In the genomic region with DNA sequence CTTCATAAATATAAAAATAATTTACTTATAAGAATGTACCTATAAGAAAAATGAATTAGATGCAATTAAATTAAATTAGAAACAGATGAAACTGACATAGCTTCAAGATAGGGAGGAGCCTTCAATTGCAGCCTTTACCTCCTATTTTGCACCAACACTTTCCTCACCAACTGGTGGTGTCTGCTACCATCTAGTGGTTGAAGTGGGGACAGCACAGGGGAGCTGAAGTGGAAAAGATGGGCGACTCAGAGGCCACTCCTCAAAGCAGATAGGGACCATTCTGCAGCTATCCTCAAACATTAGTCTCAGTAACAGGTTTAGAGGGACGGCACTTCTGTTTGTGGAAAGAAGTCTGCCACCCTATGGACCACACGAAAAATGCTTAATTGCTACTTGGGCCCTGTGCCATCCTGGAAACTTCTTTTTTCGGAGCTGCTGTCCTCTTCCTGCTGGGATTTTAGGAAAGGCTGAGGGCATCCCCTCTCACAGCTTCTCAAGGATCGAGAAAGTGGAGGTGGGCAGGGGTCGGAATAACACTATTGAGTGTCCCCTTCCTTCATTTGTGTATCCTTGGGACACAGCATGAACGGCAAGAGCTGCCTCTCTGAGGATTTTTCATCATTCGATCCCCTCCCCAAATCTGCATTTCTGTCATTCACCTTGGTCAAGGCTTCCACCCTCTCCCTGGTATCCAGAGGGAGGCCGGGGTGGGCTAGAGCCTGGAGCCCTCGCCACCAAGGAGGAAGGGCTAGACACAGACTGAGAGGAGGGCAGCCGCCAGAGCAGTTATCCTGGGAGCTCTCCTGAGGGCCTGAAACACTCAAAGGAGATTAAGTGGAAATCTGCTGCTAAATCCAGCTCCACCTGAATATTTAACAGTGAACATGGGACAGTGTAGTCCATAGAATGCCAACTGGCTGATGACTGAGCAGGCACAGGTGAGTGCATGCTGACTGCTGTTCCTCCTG, we compare ENCODE assay signal across 8 cellular contexts. TPM values are rescaled to one million over a fixed set of nuclear protein-coding genes. Genes with fewer than 3 reads are reported as not detected.
DNase-seq lines count a peak whose midpoint lies in the region; ATAC-seq and TF ChIP-seq lines count a peak whose summit lies in the region.

No MANE protein-coding gene starts in this region.

- H3K27ac ChIP-seq in gastrocnemius medialis, result no peak overlapping the region

- ATAC-seq in GM21529 (IDR thresholded peaks at IDR 0.05; ENCODE audit: unreplicated experiment), result peak; percentile 65
- ATAC-seq in gastrocnemius medialis, result peak; percentile 93 to 95
- ATAC-seq in HG03442 (IDR thresholded peaks at IDR 0.05; ENCODE audit: unreplicated experiment), result no peak

- TF ChIP-seq POLR2A in gastrocnemius medialis (IDR thresholded peaks at IDR 0.05), result no peak

- in situ Hi-C loops in gastrocnemius medialis (cut with MboI; ENCODE audit: low sequenced_read_pairs in 4 of 4), result loop anchor here (5.0 to 10.0 kb wide), 4 partner anchors 126 to 258 kb away; partner anchors contain the start of gene RBM15 (in 1 of the 4)

- H3K27me3 ChIP-seq in gastrocnemius medialis, result no peaks in the 10 kb centered on the region

- H3K4me3 ChIP-seq in gastrocnemius medialis, result no peak overlapping the region

- DNase-seq in AML-193 (lab: John Stamatoyannopoulos, UW) (peak; percentile 64 to 71), NCI-H2029 treated with DMSO at 0.1 percent for 48 hours (lab: John Stamatoyannopoulos, UW) (peak; percentile 41), T-helper 22 cell (ENCODE audit: low read depth) (peak; percentile 52), anterior cingulate cortex (lab: John Stamatoyannopoulos, UW) (peak in 55 of 58 donors; percentile 13 to 84 (median 58)), hepatic stellate cell (ENCODE audit: low spot score) (peak; percentile 79), gastrocnemius medialis (peak; percentile 54 to 68)

- H3K9me3 ChIP-seq in gastrocnemius medialis, result no peaks in the 10 kb centered on the region

- peak; percentile 89 to 96 (median 94) for TF ChIP-seq CTCF in gastrocnemius medialis (IDR thresholded peaks at IDR 0.05 in 4 of 5, conservative IDR thresholded peaks at IDR 0.05 in 1 of 5)

- H3K36me3 ChIP-seq in gastrocnemius medialis, result no peaks in the 10 kb centered on the region

- intact Hi-C loops in gastrocnemius medialis (cut with DNase I; ENCODE audit: low total_unique reads), result loop anchor here (1.0 to 2.0 kb wide), 3 partner anchors 48 to 257 kb away; no protein-coding TSS in a partner anchor

- no peaks in the 10 kb centered on the region for H3K4me1 ChIP-seq in gastrocnemius medialis

RNA-seq across cellular contexts. Expression of gene PROK1, which starts 9.6 kb away (rescaled TPM):
- total RNA-seq in gastrocnemius medialis, result 1 to 10 TPM in 3 of 4 donors, under 1 TPM in 1; 0.38 to 2.8 (median 1.6) TPM

RNA-seq across cellular contexts. Expression of gene LAMTOR5, which starts 53.0 kb away (rescaled TPM):
- 100 to 1,000 TPM; 116 to 203 (median 153) TPM for total RNA-seq in gastrocnemius medialis

RNA-seq across cellular contexts. Expression of gene KCNA10, which starts 58.4 kb away (rescaled TPM):
- not detected for total RNA-seq in gastrocnemius medialis
